Comparison of ENCODE assay signal across 8 cellular contexts in the genomic region with DNA sequence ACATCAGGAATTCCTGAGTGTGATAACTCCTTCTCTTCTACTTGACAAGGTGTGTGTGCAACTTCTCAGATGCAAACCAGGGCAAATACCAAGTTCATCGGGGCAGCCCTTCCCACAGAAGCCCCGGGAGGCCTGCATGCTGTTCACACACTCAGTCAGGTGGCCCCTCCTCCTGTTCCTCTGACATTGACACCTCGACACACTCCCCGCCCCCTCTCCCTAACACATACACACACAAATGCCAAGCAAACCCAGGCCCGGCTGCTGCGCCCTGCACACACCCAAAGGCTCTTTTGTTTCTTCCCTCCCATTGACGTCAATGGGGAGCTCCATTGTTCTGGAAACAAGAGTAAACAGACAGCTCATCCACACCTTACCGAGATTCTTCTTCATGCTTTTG. TPM values are rescaled to one million over a fixed set of nuclear protein-coding genes. Genes with fewer than 3 reads are reported as not detected.
DNase-seq lines count a peak whose midpoint lies in the region; ATAC-seq and FAIRE-seq lines count a peak whose summit lies in the region.

No MANE protein-coding gene starts in this region.

- peaks cover 38 to 59% (median 52%) of the 10 kb centered on the region in 10 experiments for H3K4me1 ChIP-seq in BLaER1 treated with 17β-estradiol and CSF1 and Interleukin-3, amounts not matched to agents 10 nM and 100 nM
- peaks cover 7 to 16% of the 10 kb centered on the region in 2 donors for H3K4me1 ChIP-seq in small intestine (ENCODE audit: control insufficient read depth in 2 of 2, insufficient read depth in 1 of 2, low read depth in 1 of 2, low read length in 1 of 2)

- no peaks in the 10 kb centered on the region for H3K27me3 ChIP-seq in BLaER1 treated with 17β-estradiol and CSF1 and Interleukin-3, amounts not matched to agents 10 nM and 100 nM
- no peaks in the 10 kb centered on the region for H3K27me3 ChIP-seq in small intestine (ENCODE audit: control insufficient read depth in 2 of 2, insufficient read depth in 2 of 2, low read length in 2 of 2)

- no peak for ATAC-seq in activated CD8-positive, alpha-beta memory T cell treated with anti-CD3 and anti-CD28 coated beads, Interleukin-2, amount 10 ng/mL, durations not matched to agents 7 days and 5 days
- ATAC-seq in left cardiac atrium: no peak
- no peak for ATAC-seq in GM19324 (IDR thresholded peaks at IDR 0.05; ENCODE audit: low FRiP score, unreplicated experiment)
- no peak for ATAC-seq in HG02970 (IDR thresholded peaks at IDR 0.05; ENCODE audit: low FRiP score, unreplicated experiment)
- ATAC-seq in HG02884 (IDR thresholded peaks at IDR 0.05; ENCODE audit: unreplicated experiment): no peak

- peak overlapping the region in 7 of 11 experiments; percentile 80 to 94 (median 89); a peak in 10 of 22 replicates for H3K27ac ChIP-seq in BLaER1 treated with 17β-estradiol and CSF1 and Interleukin-3, amounts not matched to agents 10 nM and 100 nM
- H3K27ac ChIP-seq in small intestine (ENCODE audit: low read depth in 1 of 2, low read length in 1 of 2): peak overlapping the region; percentile 42 to 94

- intact Hi-C loops in left cardiac atrium (cut with DNase I): no loop called here

- H3K9me3 Mint-ChIP-seq in activated CD8-positive, alpha-beta memory T cell treated with anti-CD3 and anti-CD28 coated beads, Interleukin-2, amount 10 ng/mL, durations not matched to agents 7 days and 5 days (ENCODE audit: low read depth): no peaks in the 10 kb centered on the region

- no peaks in the 10 kb centered on the region for H3K36me3 Mint-ChIP-seq in activated CD8-positive, alpha-beta memory T cell treated with anti-CD3 and anti-CD28 coated beads, Interleukin-2, amount 10 ng/mL, durations not matched to agents 7 days and 5 days

- no peak for FAIRE-seq in small intestine (lab: Jason Lieb, UNC)

- peak overlapping the region in 6 of 10 experiments; percentile 87 to 97 (median 90); a peak in 6 of 20 replicates for H3K4me3 ChIP-seq in BLaER1 treated with 17β-estradiol and CSF1 and Interleukin-3, amounts not matched to agents 10 nM and 100 nM
- H3K4me3 ChIP-seq in small intestine (ENCODE audit: low read depth in 1 of 2, low read length in 2 of 2): no peak overlapping the region

- no peaks in the 10 kb centered on the region; a peak in 1 of 22 replicates for H3K36me3 ChIP-seq in BLaER1 treated with 17β-estradiol and CSF1 and Interleukin-3, amounts not matched to agents 10 nM and 100 nM
- no peaks in the 10 kb centered on the region for H3K36me3 ChIP-seq in small intestine (ENCODE audit: control insufficient read depth in 2 of 2, insufficient read depth in 2 of 2, low read length in 2 of 2)

- peak overlapping the region; percentile 84 for H3K4me3 Mint-ChIP-seq in activated CD8-positive, alpha-beta memory T cell treated with anti-CD3 and anti-CD28 coated beads, Interleukin-2, amount 10 ng/mL, durations not matched to agents 7 days and 5 days

- DNase-seq in NCI-H1417 treated with DMSO at 0.1 percent for 48 hours (lab: John Stamatoyannopoulos, UW): peak; percentile 64
- peak; percentile 47 for DNase-seq in activated CD8-positive, alpha-beta memory T cell treated with anti-CD3 and anti-CD28 coated beads, Interleukin-2, amount 10 ng/mL, durations not matched to agents 7 days and 5 days
- DNase-seq in left cardiac atrium: peak; percentile 68
- DNase-seq in small intestine: peak; percentile 93

- CTCF ChIA-PET in activated CD8-positive, alpha-beta memory T cell treated with anti-CD3 and anti-CD28 coated beads, Interleukin-2, amount 10 ng/mL, durations not matched to agents 7 days and 5 days (lab: Charles Lee): interaction anchor here (7.6 kb wide), 1 partner anchor 26 kb away, joined by 31 read pairs; no protein-coding TSS in a partner anchor

- 4 to 38% (median 26%) methylated on average over 8 of the region's 8 CpGs for WGBS in small intestine, 3 donors

- no peaks in the 10 kb centered on the region for H3K27me3 Mint-ChIP-seq in activated CD8-positive, alpha-beta memory T cell treated with anti-CD3 and anti-CD28 coated beads, Interleukin-2, amount 10 ng/mL, durations not matched to agents 7 days and 5 days

- H3K4me1 Mint-ChIP-seq in activated CD8-positive, alpha-beta memory T cell treated with anti-CD3 and anti-CD28 coated beads, Interleukin-2, amount 10 ng/mL, durations not matched to agents 7 days and 5 days: peaks cover 25% of the 10 kb centered on the region

- peak overlapping the region; percentile 96 for H3K27ac Mint-ChIP-seq in activated CD8-positive, alpha-beta memory T cell treated with anti-CD3 and anti-CD28 coated beads, Interleukin-2, amount 10 ng/mL, durations not matched to agents 7 days and 5 days

- H4K20me1 ChIP-seq in BLaER1 treated with 17β-estradiol and CSF1 and Interleukin-3, amounts not matched to agents 10 nM and 100 nM: peaks cover 0 to 34% (median 30%) of the 10 kb centered on the region in 11 experiments; a peak in 19 of 22 replicates

- peak overlapping the region; percentile 80 to 96 (median 90); a peak in 21 of 22 replicates for H3K4me2 ChIP-seq in BLaER1 treated with 17β-estradiol and CSF1 and Interleukin-3, amounts not matched to agents 10 nM and 100 nM

- peak overlapping the region in 8 of 11 experiments; percentile 83 to 93 (median 90); a peak in 13 of 22 replicates for H3K9ac ChIP-seq in BLaER1 treated with 17β-estradiol and CSF1 and Interleukin-3, amounts not matched to agents 10 nM and 100 nM

- H3K9me3 ChIP-seq in BLaER1 treated with 17β-estradiol and CSF1 and Interleukin-3, amounts not matched to agents 10 nM and 100 nM (replicated peaks in 1 of 11): no peaks in the 10 kb centered on the region
- no peaks in the 10 kb centered on the region for H3K9me3 ChIP-seq in small intestine (ENCODE audit: control insufficient read depth, low read depth)

RNA-seq across cellular contexts. Expression of a gene that starts 1.7 kb away (rescaled TPM):
- 10 to 100 TPM in 1 of 2 experiments, 1 to 10 TPM in 1; 9.1 to 11.5 TPM for total RNA-seq in activated CD8-positive, alpha-beta memory T cell treated with anti-CD3 and anti-CD28 coated beads, Interleukin-2, amount 10 ng/mL, durations not matched to agents 7 days and 5 days
- total RNA-seq in left cardiac atrium: 1 to 10 TPM; 6.4 to 8.1 TPM
- polyA plus RNA-seq in small intestine: 1 to 10 TPM; 2.2 to 5.6 (median 2.7) TPM

RNA-seq across cellular contexts. Expression of a gene that starts 30.2 kb away (rescaled TPM):
- total RNA-seq in activated CD8-positive, alpha-beta memory T cell treated with anti-CD3 and anti-CD28 coated beads, Interleukin-2, amount 10 ng/mL, durations not matched to agents 7 days and 5 days: 1 to 10 TPM; 6.8 to 8.8 TPM
- 10 to 100 TPM; 12.1 to 14.2 TPM for total RNA-seq in left cardiac atrium
- polyA plus RNA-seq in small intestine: 1 to 10 TPM; 5.1 to 7.8 (median 7.1) TPM

RNA-seq across cellular contexts. Expression of a gene that starts 50.2 kb away (rescaled TPM):
- total RNA-seq in activated CD8-positive, alpha-beta memory T cell treated with anti-CD3 and anti-CD28 coated beads, Interleukin-2, amount 10 ng/mL, durations not matched to agents 7 days and 5 days: 1 to 10 TPM; 3.0 to 4.0 TPM
- 1 to 10 TPM; 3.8 to 4.3 TPM for total RNA-seq in left cardiac atrium
- polyA plus RNA-seq in small intestine: 10 to 100 TPM; 25.4 to 94.3 (median 33.5) TPM

Comparison
In these comparisons a context has a peak if more than half of its experiments do, and no peak if none do; other contexts are left out.
1. H3K4me3 ChIP-seq: peak in BLaER1 treated with 17β-estradiol and CSF1 and Interleukin-3, amounts not matched to agents 10 nM and 100 nM (6 of 10); none in small intestine (0 of 2).
2. Peak in every context shown above with its lines, with median percentiles within 50 percentile points of each other: DNase-seq.